ENCODE assay signal across 7 cellular contexts in the genomic region with DNA sequence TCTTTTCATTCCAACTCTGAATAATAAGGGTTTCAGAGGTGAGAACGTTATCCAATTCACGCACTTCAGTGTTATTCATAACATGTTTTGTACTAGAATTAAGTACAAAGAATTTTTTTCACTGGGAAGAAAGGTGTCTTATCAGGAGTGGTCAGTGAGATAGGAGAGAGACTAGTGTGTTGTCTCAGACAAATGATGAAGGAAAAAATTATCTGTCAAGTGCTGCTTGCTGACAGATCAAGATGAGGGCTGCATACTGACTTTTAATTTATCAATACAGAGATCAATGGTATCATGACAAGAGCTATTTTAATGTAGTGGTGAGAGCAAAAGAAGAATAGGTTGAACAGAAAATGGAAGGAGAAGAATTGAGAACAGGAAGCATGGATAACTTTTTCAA.
"Had no signal": no experiment of that assay in that cellular context is flagged by ENCODE, and none has a peak within 500 bp of the region (broad histone marks: within the 10 kb centered on the region; RNA-seq: fewer than 3 reads in every experiment).

No MANE protein-coding gene starts in this region.

- H3K4me2 ChIP-seq: KMS-11 had no signal

- H3K27ac ChIP-seq: GM23248, HL-60, KMS-11 had no signal

- DNase-seq: GM23248, H9, HCEC 1CT, KBM-7 had no signal

- H3K4me3 ChIP-seq: GM23248 had no signal

- H2AFZ ChIP-seq: GM23248 had no signal

- ATAC-seq: HepG2 had no signal
